ENCODE assay signal across 17 cellular contexts in the genomic region with DNA sequence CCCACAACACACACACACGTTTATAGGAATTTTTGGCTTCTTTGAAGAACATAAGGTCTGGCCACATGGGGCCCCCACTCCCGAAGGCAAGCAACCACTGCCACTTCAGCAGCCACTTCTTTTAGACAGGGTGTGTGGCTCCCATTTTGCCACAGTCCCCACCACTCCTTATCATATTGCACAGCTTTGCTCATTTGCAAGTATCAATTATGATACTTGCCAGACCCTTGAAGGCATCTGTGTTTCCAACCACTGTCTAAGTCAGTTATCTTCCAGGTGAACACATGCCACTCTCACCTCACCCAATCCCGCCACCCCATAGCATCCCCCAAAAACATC.
DNase-seq lines count a peak whose midpoint lies in the region; ATAC-seq and TF ChIP-seq lines count a peak whose summit lies in the region.
"Had no signal": no experiment of that assay in that cellular context is flagged by ENCODE, and none has a peak within 500 bp of the region (broad histone marks: within the 10 kb centered on the region; RNA-seq: fewer than 3 reads in every experiment).

No MANE protein-coding gene starts in this region.

- H3K27ac ChIP-seq in BLaER1 treated with 17β-estradiol and CSF1 and Interleukin-3, amounts not matched to agents 10 nM and 100 nM: peak overlapping the region in 7 of 11 experiments; percentile 84 to 92 (median 88); a peak in 14 of 22 replicates
- peak overlapping the region; percentile 95 for H3K27ac ChIP-seq in DND-41 (ENCODE audit: low read length)

- peak overlapping the region in 8 of 10 experiments; percentile 43 to 70 (median 56); a peak in 12 of 20 replicates for H3K4me3 ChIP-seq in BLaER1 treated with 17β-estradiol and CSF1 and Interleukin-3, amounts not matched to agents 10 nM and 100 nM
- H3K4me3 ChIP-seq in DND-41 (ENCODE audit: low read depth in 1 of 2, low read length in 2 of 2): peak overlapping the region in 1 of 2 experiments; percentile 25; a peak in 2 of 4 replicates
- H3K4me3 ChIP-seq: HAP-1, mucosa of descending colon had no signal

- no peak for ATAC-seq in DND-41 (ENCODE audit: insufficient read depth, low read depth)
- ATAC-seq in activated naive CD4-positive, alpha-beta T cell treated with anti-CD3 and anti-CD28 coated beads, Interleukin-2, amount 50 U/mL, for 72 hours: no peak
- ATAC-seq in HG02870 (IDR thresholded peaks at IDR 0.05; ENCODE audit: unreplicated experiment): no peak
- ATAC-seq: mucosa of descending colon, sciatic nerve had no signal

- H3K27me3 ChIP-seq in BLaER1 treated with 17β-estradiol and CSF1 and Interleukin-3, amounts not matched to agents 10 nM and 100 nM: no peaks in the 10 kb centered on the region
- H3K27me3 ChIP-seq in DND-41 (ENCODE audit: insufficient read depth, low read length, poor library complexity): no peaks in the 10 kb centered on the region

- peak overlapping the region; percentile 87 to 94 for H3K27ac Mint-ChIP-seq in activated naive CD4-positive, alpha-beta T cell treated with anti-CD3 and anti-CD28 coated beads, Interleukin-2, amount 50 U/mL, for 72 hours
- H3K27ac Mint-ChIP-seq in mesothelial cell of epicardium: peak overlapping the region; percentile 97

- H3K4me1 ChIP-seq in BLaER1 treated with 17β-estradiol and CSF1 and Interleukin-3, amounts not matched to agents 10 nM and 100 nM: peaks cover 57 to 100% (median 98%) of the 10 kb centered on the region in 10 experiments
- peaks cover 61% of the 10 kb centered on the region for H3K4me1 ChIP-seq in DND-41 (ENCODE audit: insufficient read depth, low read length)
- H3K4me1 ChIP-seq: HAP-1 had no signal

- H3K4me1 Mint-ChIP-seq in mesothelial cell of epicardium: peaks cover 48% of the 10 kb centered on the region

- H3K27me3 Mint-ChIP-seq in mesothelial cell of epicardium (ENCODE audit: low read depth): no peaks in the 10 kb centered on the region

- TF ChIP-seq CTCF in DND-41 (IDR thresholded peaks at IDR 0.05; ENCODE audit: borderline replicate concordance, extremely low read depth, low read length, poor library complexity, severe bottlenecking) (peak; percentile 27), mesothelial cell of epicardium (IDR thresholded peaks at IDR 0.05; ENCODE audit: unreplicated experiment) (no peak)

- H3K36me3 Mint-ChIP-seq in activated naive CD4-positive, alpha-beta T cell treated with anti-CD3 and anti-CD28 coated beads, Interleukin-2, amount 50 U/mL, for 72 hours: peaks cover 4 to 13% of the 10 kb centered on the region in 2 donors
- peaks cover 31% of the 10 kb centered on the region for H3K36me3 Mint-ChIP-seq in mesothelial cell of epicardium

- H3K4me3 Mint-ChIP-seq in mesothelial cell of epicardium: no peak overlapping the region

- H2AFZ ChIP-seq in DND-41 (ENCODE audit: low read depth, low read length): no peak overlapping the region

- H3K79me2 ChIP-seq in DND-41 (ENCODE audit: insufficient read depth, low read length): peaks cover 27% of the 10 kb centered on the region

- H4K20me1 ChIP-seq in BLaER1 treated with 17β-estradiol and CSF1 and Interleukin-3, amounts not matched to agents 10 nM and 100 nM: peaks cover 0 to 12% (median 0%) of the 10 kb centered on the region in 11 experiments; a peak in 4 of 22 replicates
- H4K20me1 ChIP-seq in DND-41 (ENCODE audit: insufficient read depth, low read length): no peaks in the 10 kb centered on the region

- DNase-seq in DND-41 (peak; percentile 52), mesothelial cell of epicardium (ENCODE audit: low spot score in 2 of 2, unreplicated experiment in 2 of 2) (no peak), NCI-H1092 treated with DMSO at 0.1 percent for 48 hours (lab: John Stamatoyannopoulos, UW) (no peak), mucosa of gallbladder (ENCODE audit: low spot score) (no peak)
- DNase-seq in activated naive CD4-positive, alpha-beta T cell treated with anti-CD3 and anti-CD28 coated beads, Interleukin-2, amount 50 U/mL, for 72 hours (ENCODE audit: low spot score in 2 of 2): no peak
- no peak for DNase-seq in stimulated activated naive CD4-positive, alpha-beta T cell treated with Interleukin-2 at 50 U/mL for 16 hours (lab: John Stamatoyannopoulos, UW)
- DNase-seq: activated CD8-positive, alpha-beta memory T cell treated with anti-CD3 and anti-CD28 coated beads for 24 hours; activated effector memory CD4-positive, alpha-beta T cell treated with Interleukin-2 at 50 U/mL for 16 hours; COR-L47; IMR-90; NCI-H2081; NCI-H510A had no signal

- peak overlapping the region in 9 of 11 experiments; percentile 54 to 85 (median 77); a peak in 14 of 22 replicates for H3K9ac ChIP-seq in BLaER1 treated with 17β-estradiol and CSF1 and Interleukin-3, amounts not matched to agents 10 nM and 100 nM
- H3K9ac ChIP-seq in DND-41 (ENCODE audit: low read depth, low read length): peak overlapping the region; percentile 60

- H3K4me2 ChIP-seq in BLaER1 treated with 17β-estradiol and CSF1 and Interleukin-3, amounts not matched to agents 10 nM and 100 nM: peak overlapping the region; percentile 67 to 95 (median 89); a peak in 19 of 22 replicates
- H3K4me2 ChIP-seq in DND-41 (ENCODE audit: insufficient read depth, low read length): peak overlapping the region; percentile 66

- H3K9me3 Mint-ChIP-seq in activated naive CD4-positive, alpha-beta T cell treated with anti-CD3 and anti-CD28 coated beads, Interleukin-2, amount 50 U/mL, for 72 hours: no peaks in the 10 kb centered on the region
- no peaks in the 10 kb centered on the region for H3K9me3 Mint-ChIP-seq in mesothelial cell of epicardium

- no peaks in the 10 kb centered on the region for H3K9me3 ChIP-seq in BLaER1 treated with 17β-estradiol and CSF1 and Interleukin-3, amounts not matched to agents 10 nM and 100 nM (replicated peaks in 1 of 11)
- H3K9me3 ChIP-seq in DND-41 (ENCODE audit: insufficient read depth, low read length, severe bottlenecking): no peaks in the 10 kb centered on the region
- H3K9me3 ChIP-seq: HAP-1, mucosa of descending colon had no signal

- H3K36me3 ChIP-seq in BLaER1 treated with 17β-estradiol and CSF1 and Interleukin-3, amounts not matched to agents 10 nM and 100 nM: peaks cover 5 to 24% (median 12%) of the 10 kb centered on the region in 11 experiments; a peak in 13 of 22 replicates
- peaks cover 26% of the 10 kb centered on the region for H3K36me3 ChIP-seq in DND-41 (ENCODE audit: insufficient read depth, low read length)
- H3K36me3 ChIP-seq: HAP-1 had no signal
